8 cellular contexts compared by ENCODE assay signal in genomic region chr7:75727881-75728592, GRCh38. TPM values are rescaled to one million over a fixed set of nuclear protein-coding genes. Genes with fewer than 3 reads are reported as not detected.
DNase-seq lines count a peak whose midpoint lies in the region; ATAC-seq and TF ChIP-seq lines count a peak whose summit lies in the region.

No MANE protein-coding gene starts in this region.

- 51 to 63% (median 57%) methylated on average over 8 of the region's 8 CpGs for WGBS in heart left ventricle, 4 donors

- H3K36me3 ChIP-seq in heart left ventricle, result peaks cover 0 to 8% (median 0%) of the 10 kb centered on the region in 9 donors

- peaks cover 0 to 18% (median 10%) of the 10 kb centered on the region in 12 donors for H3K4me1 ChIP-seq in heart left ventricle

- no peaks in the 10 kb centered on the region for H3K27me3 ChIP-seq in heart left ventricle

- DNase-seq in heart left ventricle (peak; percentile 29 to 60 (median 39)), Right ventricle myocardium inferior (ENCODE audit: missing footprints) (no peak), T-helper 9 cell (peak; percentile 25), fibroblast of villous mesenchyme (ENCODE audit: low read depth) (peak; percentile 79), NCI-H1694 treated with DMSO at 0.1 percent for 48 hours (lab: John Stamatoyannopoulos, UW) (no peak)
- peak; percentile 15 to 18 for DNase-seq in stimulated activated CD8-positive, alpha-beta memory T cell treated with anti-CD3 and anti-CD28 coated beads, Interleukin-2, amount 100 ng/mL, for 1 hour (ENCODE audit: low read depth in 2 of 2)

- H3K4me3 ChIP-seq in heart left ventricle, result no peak overlapping the region
- H3K4me3 ChIP-seq in fibroblast of villous mesenchyme (ENCODE audit: low read depth, low read length), result no peak overlapping the region

- TF ChIP-seq CTCF in heart left ventricle (IDR thresholded peaks at IDR 0.05) (no peak), fibroblast of villous mesenchyme (IDR thresholded peaks at IDR 0.05; ENCODE audit: insufficient read depth, low read depth, low read length) (no peak)

- ATAC-seq in heart left ventricle (peak; percentile 14 to 65 (median 52)), Right ventricle myocardium inferior (no peak), HG02763 (IDR thresholded peaks at IDR 0.05; ENCODE audit: unreplicated experiment) (no peak), GM18907 (IDR thresholded peaks at IDR 0.05; ENCODE audit: unreplicated experiment) (no peak)

- TF ChIP-seq POLR2A in heart left ventricle (IDR thresholded peaks at IDR 0.05), result peak in 1 of 2 donors; percentile 25

- H3K27ac ChIP-seq in heart left ventricle, result peak overlapping the region in 9 of 12 donors; percentile 8 to 79 (median 41)

- intact Hi-C loops in heart left ventricle (cut with DNase I) (no loop called here), Right ventricle myocardium inferior (cut with DNase I) (no loop called here)

- H3K9me3 ChIP-seq in heart left ventricle, result no peaks in the 10 kb centered on the region

RNA-seq across cellular contexts. Expression of gene HIP1, which starts 10.7 kb away (rescaled TPM):
- total RNA-seq in heart left ventricle (10 to 100 TPM; 13.4 to 36.4 (median 26.1) TPM), Right ventricle myocardium inferior (18.0 TPM), fibroblast of villous mesenchyme (21.2 and 30.9 TPM in 2 replicates)
- 10 to 100 TPM in 1 of 2 donors, 1 to 10 TPM in 1; 5.9 to 10.2 TPM for polyA plus RNA-seq in heart left ventricle

RNA-seq across cellular contexts. Expression of gene CCL26, which starts 44.0 kb away (rescaled TPM):
- total RNA-seq in heart left ventricle, result under 1 TPM in 2 of 9 donors, not detected in 7; 0.75 to 0.77 TPM
- polyA plus RNA-seq in heart left ventricle, result under 1 TPM; 0.53 to 0.94 TPM
- total RNA-seq in Right ventricle myocardium inferior, result not detected
- total RNA-seq in fibroblast of villous mesenchyme, result 0.64 and 0.86 TPM in 2 replicates

Comparison
In these comparisons a context has a peak if more than half of its experiments do, and no peak if none do; other contexts are left out.
1. ATAC-seq: peak in heart left ventricle (4 of 4); none in Right ventricle myocardium inferior (single experiment), HG02763 (single experiment) and GM18907 (single experiment).
2. DNase-seq: peak in heart left ventricle (5 of 5), T-helper 9 cell (single experiment), fibroblast of villous mesenchyme (single experiment) and stimulated activated CD8-positive, alpha-beta memory T cell treated with anti-CD3 and anti-CD28 coated beads, Interleukin-2, amount 100 ng/mL, for 1 hour (2 of 2); none in Right ventricle myocardium inferior (single experiment) and NCI-H1694 treated with DMSO at 0.1 percent for 48 hours (single experiment).